Comparison of ENCODE assay signal across 30 cellular contexts in the genomic region with DNA sequence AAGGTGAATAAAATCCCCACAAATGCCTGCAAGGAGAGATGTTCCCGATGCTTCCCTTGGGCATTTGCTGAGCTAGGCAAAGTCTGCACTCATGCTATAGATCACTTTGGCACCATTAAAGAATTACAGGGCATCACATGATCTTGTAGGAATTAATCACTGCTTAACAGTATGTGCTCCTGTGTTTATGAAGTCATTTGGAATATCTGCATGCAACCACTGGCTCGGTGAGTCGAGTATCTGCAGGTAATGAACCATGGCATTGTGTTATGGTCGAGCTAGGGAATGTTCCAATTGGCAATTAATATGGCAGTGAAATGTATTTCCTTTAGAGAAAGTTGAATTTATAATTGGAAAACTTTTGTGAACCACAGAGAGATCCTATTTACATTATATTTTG.
"Had no signal": no experiment of that assay in that cellular context is flagged by ENCODE, and none has a peak within 500 bp of the region (broad histone marks: within the 10 kb centered on the region; RNA-seq: fewer than 3 reads in every experiment).

No MANE protein-coding gene starts in this region.

- H3K4me1 Mint-ChIP-seq: activated CD8-positive, alpha-beta memory T cell treated with anti-CD3 and anti-CD28 coated beads, Interleukin-2, amount 10 ng/mL, durations not matched to agents 7 days and 5 days; T-helper 17 cell; WTC11 had no signal

- H3K4me3 ChIP-seq: breast epithelium, coronary artery, esophagus muscularis mucosa, left lung, lower lobe of right lung, neural progenitor cell, psoas muscle, right atrium auricular region, smooth muscle cell, transverse colon had no signal

- DNase-seq: activated CD4-positive, alpha-beta T cell treated with anti-CD3 and anti-CD28 coated beads for 1 hour; activated CD4-positive, alpha-beta T cell treated with anti-CD3 and anti-CD28 coated beads, Interleukin-2, amount 50 U/mL, for 1 hour; activated CD8-positive, alpha-beta memory T cell treated with anti-CD3 and anti-CD28 coated beads, Interleukin-2, amount 10 ng/mL, durations not matched to agents 7 days and 5 days; activated CD8-positive, alpha-beta T cell treated with anti-CD3 and anti-CD28 coated beads, Interleukin-2, amount 10 ng/mL, durations not matched to agents 7 days and 5 days; activated naive CD4-positive, alpha-beta T cell; activated T-cell treated with anti-CD3 and anti-CD28 coated beads for 4 hours; activated T-cell treated with anti-CD3 and anti-CD28 coated beads, Interleukin-2, amount 50 U/mL, for 72 hours; effector memory CD8-positive, alpha-beta T cell; islet precursor cell; left lung; lower lobe of right lung; mesenchymal stem cell; naive thymus-derived CD8-positive, alpha-beta T cell; occipital lobe; psoas muscle; stimulated activated CD4-positive, alpha-beta T cell treated with anti-CD3 and anti-CD28 coated beads, Interleukin-15, amount 100 ng/mL, for 24 hours; stimulated activated CD4-positive, alpha-beta T cell treated with anti-CD3 and anti-CD28 coated beads, Interleukin-2, amount 100 ng/mL, for 24 hours; stimulated activated naive CD4-positive, alpha-beta T cell treated with Interleukin-2 at 50 U/mL for 16 hours; T-helper 17 cell; T1000; transverse colon had no signal

- H3K27ac ChIP-seq: breast epithelium, coronary artery, esophagus muscularis mucosa, left lung, lower lobe of right lung, neural progenitor cell, parathyroid adenoma, psoas muscle, right atrium auricular region, transverse colon had no signal

- H3K9me3 ChIP-seq: breast epithelium, esophagus muscularis mucosa, left lung, lower lobe of right lung, psoas muscle, right atrium auricular region, transverse colon had no signal

- H3K4me1 ChIP-seq: breast epithelium, esophagus muscularis mucosa, left lung, lower lobe of right lung, neural progenitor cell, parathyroid adenoma, psoas muscle, right atrium auricular region, transverse colon had no signal

- H3K36me3 Mint-ChIP-seq: activated CD8-positive, alpha-beta memory T cell treated with anti-CD3 and anti-CD28 coated beads, Interleukin-2, amount 10 ng/mL, durations not matched to agents 7 days and 5 days; activated naive CD4-positive, alpha-beta T cell treated with anti-CD3 and anti-CD28 coated beads, Interleukin-2, amount 50 U/mL, for 72 hours; naive thymus-derived CD8-positive, alpha-beta T cell; neural progenitor cell; WTC11 had no signal

- H3K36me3 ChIP-seq: breast epithelium, esophagus muscularis mucosa, left lung, lower lobe of right lung, neural progenitor cell, right atrium auricular region, transverse colon had no signal

- H3K27me3 ChIP-seq: breast epithelium, esophagus muscularis mucosa, left lung, neural progenitor cell, right atrium auricular region, transverse colon had no signal

- H3K27me3 Mint-ChIP-seq: activated CD8-positive, alpha-beta memory T cell treated with anti-CD3 and anti-CD28 coated beads, Interleukin-2, amount 10 ng/mL, durations not matched to agents 7 days and 5 days; effector memory CD8-positive, alpha-beta T cell; naive thymus-derived CD8-positive, alpha-beta T cell; T-helper 17 cell had no signal

- H3K27ac Mint-ChIP-seq: activated CD8-positive, alpha-beta memory T cell treated with anti-CD3 and anti-CD28 coated beads, Interleukin-2, amount 10 ng/mL, durations not matched to agents 7 days and 5 days; activated CD8-positive, alpha-beta T cell treated with anti-CD3 and anti-CD28 coated beads, Interleukin-2, amount 10 ng/mL, durations not matched to agents 7 days and 5 days; activated naive CD4-positive, alpha-beta T cell treated with anti-CD3 and anti-CD28 coated beads, Interleukin-2, amount 50 U/mL, for 72 hours; activated T-cell treated with anti-CD3 and anti-CD28 coated beads, Interleukin-2, amount 50 U/mL, for 72 hours; effector memory CD8-positive, alpha-beta T cell; naive thymus-derived CD8-positive, alpha-beta T cell; neural progenitor cell; T-helper 17 cell; WTC11 had no signal

- H3K9me3 Mint-ChIP-seq: neural progenitor cell, WTC11 had no signal

- H3K4me3 Mint-ChIP-seq: activated CD8-positive, alpha-beta memory T cell treated with anti-CD3 and anti-CD28 coated beads, Interleukin-2, amount 10 ng/mL, durations not matched to agents 7 days and 5 days; activated CD8-positive, alpha-beta T cell treated with anti-CD3 and anti-CD28 coated beads, Interleukin-2, amount 10 ng/mL, durations not matched to agents 7 days and 5 days; activated T-cell treated with anti-CD3 and anti-CD28 coated beads, Interleukin-2, amount 50 U/mL, for 72 hours; effector memory CD8-positive, alpha-beta T cell; naive thymus-derived CD8-positive, alpha-beta T cell; neural progenitor cell; T-helper 17 cell; WTC11 had no signal
